9 cellular contexts compared by ENCODE assay signal in genomic region chrX:131792789-131793462, GRCh38.
DNase-seq lines count a peak whose midpoint lies in the region; ATAC-seq, FAIRE-seq and TF ChIP-seq lines count a peak whose summit lies in the region.
"Had no signal": no experiment of that assay in that cellular context is flagged by ENCODE, and none has a peak within 500 bp of the region (broad histone marks: within the 10 kb centered on the region; RNA-seq: fewer than 3 reads in every experiment).

No MANE protein-coding gene starts in this region.

- BruUV-seq in K562 (replicated peaks; lab: Mats Ljungman, UMichigan) = no TSS peak
- BruUV-seq in PC-9 (replicated peaks; lab: Mats Ljungman, UMichigan) = no TSS peak

- TF ChIP-seq POLR2A in K562 (conservative IDR thresholded peaks at IDR 0.05) = no peak

- H3K4me2 ChIP-seq in K562 (ENCODE audit: insufficient read depth, low read length) (no peak overlapping the region), PC-9 (no peak overlapping the region)

- no peaks in the 10 kb centered on the region for H3K9me3 Mint-ChIP-seq in activated CD4-positive, alpha-beta memory T cell treated with anti-CD3 and anti-CD28 coated beads, Interleukin-2, amount 10 ng/mL, durations not matched to agents 7 days and 5 days

- H3K79me2 ChIP-seq in K562 (ENCODE audit: control insufficient read depth, insufficient read depth, low read length) = no peaks in the 10 kb centered on the region
- no peaks in the 10 kb centered on the region for H3K79me2 ChIP-seq in PC-9 (ENCODE audit: low read depth)

- DNase-seq in AG08396 (ENCODE audit: low spot score) = peak; percentile 66
- peak; percentile 32 for DNase-seq in GM19238 (ENCODE audit: insufficient read length, low spot score)
- DNase-seq in NCI-H1436 (lab: John Stamatoyannopoulos, UW) = peak; percentile 56
- DNase-seq in K562 (ENCODE audit: extremely low read depth in 1 of 4, low spot score in 3 of 4) = no peak
- peak; percentile 65 for DNase-seq in myocyte (ENCODE audit: low read depth)
- DNase-seq in activated CD4-positive, alpha-beta memory T cell treated with anti-CD3 and anti-CD28 coated beads, Interleukin-2, amount 10 ng/mL, durations not matched to agents 7 days and 5 days = no peak
- DNase-seq in foreskin melanocyte = no peak
- DNase-seq in PC-9 = no peak

- WGBS in K562 (ENCODE audit: insufficient coverage, low coverage, missing lambda C conversion rate) = 84% methylated on average over 5 of the region's 15 CpGs

- H3K4me1 Mint-ChIP-seq in activated CD4-positive, alpha-beta memory T cell treated with anti-CD3 and anti-CD28 coated beads, Interleukin-2, amount 10 ng/mL, durations not matched to agents 7 days and 5 days = no peaks in the 10 kb centered on the region

- CTCF ChIA-PET in K562 (lab: Yijun Ruan, JAX; ENCODE audit: low intra/inter-chr PET ratio) = no interaction called here
- CTCF ChIA-PET in activated CD4-positive, alpha-beta memory T cell treated with anti-CD3 and anti-CD28 coated beads, Interleukin-2, amount 10 ng/mL, durations not matched to agents 7 days and 5 days (lab: Charles Lee) = no interaction called here
- CTCF ChIA-PET in PC-9 (lab: Charles Lee) = no interaction called here

- TF ChIP-seq CTCF in K562 (IDR thresholded peaks at IDR 0.05 in 2 of 3, conservative IDR thresholded peaks at IDR 0.05 in 1 of 3; ENCODE audit: insufficient read depth in 2 of 3, low read depth in 1 of 3, low read length in 3 of 3) (no peak), PC-9 (conservative IDR thresholded peaks at IDR 0.05) (no peak)

- TF ChIP-seq EP300 in K562 (IDR thresholded peaks at IDR 0.05; ENCODE audit: low read length) = no peak

- H3K4me3 Mint-ChIP-seq in activated CD4-positive, alpha-beta memory T cell treated with anti-CD3 and anti-CD28 coated beads, Interleukin-2, amount 10 ng/mL, durations not matched to agents 7 days and 5 days = no peak overlapping the region

- ATAC-seq in K562 = no peak

- no peaks in the 10 kb centered on the region for H3K9me1 ChIP-seq in K562 (ENCODE audit: control insufficient read depth, insufficient read depth, low read length)

- H3K27ac ChIP-seq in K562 (ENCODE audit: extremely low read depth, low read depth, low read length) (no peak overlapping the region), PC-9 (no peak overlapping the region)

- H3K36me3 ChIP-seq in K562 (ENCODE audit: control insufficient read depth, insufficient read depth, low read length) = peaks cover 62% of the 10 kb centered on the region; the same call in 2 of the 3 replicates
- H3K36me3 ChIP-seq in PC-9 (ENCODE audit: low read depth) = peaks cover 22% of the 10 kb centered on the region

- no peaks in the 10 kb centered on the region for H3F3A ChIP-seq in PC-9 (ENCODE audit: insufficient read depth, low read depth)

- H3K9me3 ChIP-seq in K562 (replicated peaks; ENCODE audit: control insufficient read depth, insufficient read depth, low read depth, low read length) (no peaks in the 10 kb centered on the region), PC-9 (ENCODE audit: insufficient read depth, low read depth) (no peaks in the 10 kb centered on the region)

- TF ChIP-seq RAD21 in K562 (CRISPR knock-in tag; conservative IDR thresholded peaks at IDR 0.05 in 1 of 2, IDR thresholded peaks at IDR 0.05 in 1 of 2) = no peak

- H3K9ac ChIP-seq in K562 (ENCODE audit: insufficient read depth in 1 of 2, low read depth in 2 of 2, low read length in 2 of 2) = no peak overlapping the region

- no peaks in the 10 kb centered on the region for H4K20me1 ChIP-seq in K562 (replicated peaks; ENCODE audit: control insufficient read depth, insufficient read depth, low read length)
- H4K20me1 ChIP-seq in PC-9 (ENCODE audit: insufficient read depth) = no peaks in the 10 kb centered on the region

- no peak for FAIRE-seq in K562 (lab: Jason Lieb, UNC)
- FAIRE-seq: GM18507 had no signal

- H3K27me3 ChIP-seq in K562 (ENCODE audit: control insufficient read depth in 2 of 2, insufficient read depth in 2 of 2, low read length in 2 of 2) (no peaks in the 10 kb centered on the region), PC-9 (ENCODE audit: insufficient read depth, low read depth) (no peaks in the 10 kb centered on the region)

- no peaks in the 10 kb centered on the region for H3K27me3 Mint-ChIP-seq in activated CD4-positive, alpha-beta memory T cell treated with anti-CD3 and anti-CD28 coated beads, Interleukin-2, amount 10 ng/mL, durations not matched to agents 7 days and 5 days

- in situ Hi-C loops in K562 (cut with MboI) = no loop called here

- H2AFZ ChIP-seq in K562 (ENCODE audit: low read depth, low read length) (no peak overlapping the region), PC-9 (no peak overlapping the region)

- H3K4me1 ChIP-seq in K562 (replicated peaks in 1 of 2; ENCODE audit: control insufficient read depth in 2 of 2, insufficient read depth in 2 of 2, low read length in 2 of 2) (no peaks in the 10 kb centered on the region), PC-9 (replicated peaks; ENCODE audit: insufficient read depth) (no peaks in the 10 kb centered on the region)

- no peak overlapping the region for H3K4me3 ChIP-seq in K562
- H3K4me3 ChIP-seq in PC-9 = no peak overlapping the region

- POLR2A ChIA-PET in K562 (lab: Yijun Ruan, JAX) (no interaction called here), PC-9 (lab: Charles Lee; ENCODE audit: unreplicated experiment) (no interaction called here)
- POLR2A ChIA-PET in activated CD4-positive, alpha-beta memory T cell treated with anti-CD3 and anti-CD28 coated beads, Interleukin-2, amount 10 ng/mL, durations not matched to agents 7 days and 5 days (lab: Charles Lee) = no interaction called here

- H3K36me3 Mint-ChIP-seq in activated CD4-positive, alpha-beta memory T cell treated with anti-CD3 and anti-CD28 coated beads, Interleukin-2, amount 10 ng/mL, durations not matched to agents 7 days and 5 days (ENCODE audit: low read depth) = peaks cover 23% of the 10 kb centered on the region

- no peaks in the 10 kb centered on the region for H3K9me2 ChIP-seq in PC-9 (ENCODE audit: insufficient read depth)

- no peak overlapping the region for H3K27ac Mint-ChIP-seq in activated CD4-positive, alpha-beta memory T cell treated with anti-CD3 and anti-CD28 coated beads, Interleukin-2, amount 10 ng/mL, durations not matched to agents 7 days and 5 days

- intact Hi-C loops in K562 (cut with micrococcal nuclease) = no loop called here
- intact Hi-C loops in PC-9 (cut with micrococcal nuclease; ENCODE audit: unreplicated experiment) = no loop called here

TF ChIP-seq in K562, 482 proteins besides CTCF, POLR2A, EP300 and RAD21:
- TF ChIP-seq, protein P1, sequence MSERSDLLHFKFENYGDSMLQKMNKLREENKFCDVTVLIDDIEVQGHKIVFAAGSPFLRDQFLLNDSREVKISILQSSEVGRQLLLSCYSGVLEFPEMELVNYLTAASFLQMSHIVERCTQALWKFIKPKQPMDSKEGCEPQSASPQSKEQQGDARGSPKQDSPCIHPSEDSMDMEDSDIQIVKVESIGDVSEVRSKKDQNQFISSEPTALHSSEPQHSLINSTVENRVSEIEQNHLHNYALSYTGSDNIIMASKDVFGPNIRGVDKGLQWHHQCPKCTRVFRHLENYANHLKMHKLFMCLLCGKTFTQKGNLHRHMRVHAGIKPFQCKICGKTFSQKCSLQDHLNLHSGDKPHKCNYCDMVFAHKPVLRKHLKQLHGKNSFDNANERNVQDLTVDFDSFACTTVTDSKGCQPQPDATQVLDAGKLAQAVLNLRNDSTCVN (CRISPR knock-in tag; IDR thresholded peaks at IDR 0.05) = no peak
- peak; percentile 38; the same call in 1 of the 2 replicates for TF ChIP-seq ZNF384 (IDR thresholded peaks at IDR 0.05; ENCODE audit: low read depth, low read length)
- peak in 1 of 3 experiments; percentile 26 for TF ChIP-seq YY1 (IDR thresholded peaks at IDR 0.05; ENCODE audit: borderline replicate concordance in 1 of 3, control insufficient read depth in 1 of 3, extremely low read depth in 1 of 3, insufficient read depth in 3 of 3, insufficient read length in 1 of 3, insufficient replicate concordance in 2 of 3, low read depth in 1 of 3, low read length in 2 of 3)

Comparison
In these comparisons a context has a peak if more than half of its experiments do, and no peak if none do; other contexts are left out.
1. DNase-seq: peak in AG08396 (single experiment), GM19238 (single experiment), NCI-H1436 (single experiment) and myocyte (single experiment); none in K562 (0 of 4), activated CD4-positive, alpha-beta memory T cell treated with anti-CD3 and anti-CD28 coated beads, Interleukin-2, amount 10 ng/mL, durations not matched to agents 7 days and 5 days (single experiment), foreskin melanocyte (single experiment) and PC-9 (0 of 2).